ENCODE assay signal across 28 cellular contexts in the genomic region with DNA sequence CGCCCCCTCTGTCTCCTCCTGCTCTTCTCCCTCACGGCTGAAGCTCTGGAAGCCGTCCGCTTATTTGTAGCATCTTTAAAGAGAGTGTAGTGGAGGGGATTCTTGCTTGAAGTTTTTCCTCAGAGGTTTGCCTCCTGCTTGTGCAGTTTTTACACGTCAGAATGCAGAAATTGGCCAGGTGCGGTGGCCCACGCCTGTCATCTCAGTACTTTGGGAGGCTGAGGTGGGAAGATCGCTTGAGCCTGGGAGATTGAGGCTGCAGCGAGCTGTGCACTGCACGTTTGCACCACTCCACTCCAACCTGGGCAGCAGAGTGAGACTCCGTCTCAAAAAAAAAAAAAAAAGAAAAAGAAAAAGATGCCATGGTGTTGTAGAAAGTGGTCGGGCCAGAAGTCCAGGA.
"Had no signal": no experiment of that assay in that cellular context is flagged by ENCODE, and none has a peak within 500 bp of the region (broad histone marks: within the 10 kb centered on the region; RNA-seq: fewer than 3 reads in every experiment).

No MANE protein-coding gene starts in this region.

- H3K4me1 ChIP-seq: stomach, testis, tibial artery, transverse colon, upper lobe of left lung, upper lobe of right lung, uterus, vagina had no signal

- H3K9me3 ChIP-seq: stomach, suprapubic skin, testis, thoracic aorta, thyroid gland, tibial artery, tibial nerve, transverse colon, upper lobe of left lung, upper lobe of right lung, uterus, vagina had no signal

- H3K36me3 Mint-ChIP-seq: stimulated activated effector memory CD8-positive, alpha-beta T cell treated with anti-CD3 and anti-CD28 coated beads, Interleukin-12 subunit alpha, Interleukin-12 subunit beta, amount 100 ng/mL, for 72 hours; stimulated activated memory B cell treated with anti-CD40 and anti-IgM and Interleukin-4, amounts not matched to agents 10 μg/mL and 1 μg/mL and 100 μg/mL, for 72 hours; stimulated activated naive B cell treated with anti-CD40 and anti-IgM and Interleukin-4, amounts not matched to agents 10 μg/mL and 1 μg/mL and 100 μg/mL, for 72 hours had no signal

- H3K4me3 Mint-ChIP-seq: stimulated activated effector memory CD8-positive, alpha-beta T cell treated with anti-CD3 and anti-CD28 coated beads, Interleukin-12 subunit alpha, Interleukin-12 subunit beta, amount 100 ng/mL, for 72 hours; stimulated activated memory B cell treated with anti-CD40 and anti-IgM and Interleukin-4, amounts not matched to agents 10 μg/mL and 1 μg/mL and 100 μg/mL, for 72 hours; stimulated activated naive B cell treated with anti-CD40 and anti-IgM and Interleukin-4, amounts not matched to agents 10 μg/mL and 1 μg/mL and 100 μg/mL, for 72 hours; stimulated activated naive CD8-positive, alpha-beta T cell treated with anti-CD3 and anti-CD28 coated beads, Interleukin-15, amount 100 ng/mL, for 72 hours; stimulated activated naive CD8-positive, alpha-beta T cell treated with anti-CD3 and anti-CD28 coated beads, Interleukin-15, Interleukin-2, amounts not matched to agents 100 ng/mL and 50 ng/mL, for 24 hours; type B pancreatic cell had no signal

- DNase-seq: stimulated activated CD4-positive, alpha-beta T cell treated with anti-CD3 and anti-CD28 coated beads, Interleukin-2, amount 100 ng/mL, for 48 hours; stimulated activated CD4-positive, alpha-beta T cell treated with anti-CD3 and anti-CD28 coated beads, Interleukin-4, amount 100 ng/mL, for 1 hour; stimulated activated CD4-positive, alpha-beta T cell treated with anti-CD3 and anti-CD28 coated beads, Interleukin-4, amount 100 ng/mL, for 24 hours; stimulated activated CD4-positive, alpha-beta T cell treated with anti-CD3 and anti-CD28 coated beads, Interleukin-4, amount 100 ng/mL, for 4 hours; stimulated activated CD8-positive, alpha-beta memory T cell treated with anti-CD3 and anti-CD28 coated beads, Interleukin-4, amount 100 ng/mL, for 48 hours; stimulated activated naive B cell treated with anti-CD40 and anti-IgM and Interleukin-4, amounts not matched to agents 10 μg/mL and 1 μg/mL and 100 μg/mL, for 72 hours; stimulated activated naive CD4-positive, alpha-beta T cell; stimulated activated naive CD4-positive, alpha-beta T cell treated with Interleukin-2 at 50 U/mL for 16 hours; stimulated activated naive CD8-positive, alpha-beta T cell treated with anti-CD3 and anti-CD28 coated beads, Interleukin-15, amount 100 ng/mL, for 72 hours; stimulated activated naive CD8-positive, alpha-beta T cell treated with anti-CD3 and anti-CD28 coated beads, Interleukin-15, Interleukin-2, amounts not matched to agents 100 U/mL and 50 U/mL, for 24 hours; stomach; substantia nigra; testis; thyroid gland; tibial artery; transverse colon; trophoblast cell; upper lobe of left lung; upper lobe of right lung; uterus had no signal

- H3K27ac Mint-ChIP-seq: stimulated activated effector memory CD8-positive, alpha-beta T cell treated with anti-CD3 and anti-CD28 coated beads, Interleukin-12 subunit alpha, Interleukin-12 subunit beta, amount 100 ng/mL, for 72 hours; stimulated activated memory B cell treated with anti-CD40 and anti-IgM and Interleukin-4, amounts not matched to agents 10 μg/mL and 1 μg/mL and 100 μg/mL, for 72 hours; stimulated activated naive B cell treated with anti-CD40 and anti-IgM and Interleukin-4, amounts not matched to agents 10 μg/mL and 1 μg/mL and 100 μg/mL, for 72 hours; stimulated activated naive CD8-positive, alpha-beta T cell treated with anti-CD3 and anti-CD28 coated beads, Interleukin-15, amount 100 ng/mL, for 72 hours; stimulated activated naive CD8-positive, alpha-beta T cell treated with anti-CD3 and anti-CD28 coated beads, Interleukin-15, Interleukin-2, amounts not matched to agents 100 ng/mL and 50 ng/mL, for 24 hours; type B pancreatic cell had no signal

- H3K27me3 ChIP-seq: stomach, suprapubic skin, testis, thyroid gland, tibial artery, tibial nerve, transverse colon, upper lobe of left lung, upper lobe of right lung, uterus, vagina had no signal

- ATAC-seq: stimulated activated effector memory CD8-positive, alpha-beta T cell treated with anti-CD3 and anti-CD28 coated beads, Interleukin-12 subunit alpha, Interleukin-12 subunit beta, amount 100 ng/mL, for 72 hours; stimulated activated memory B cell treated with anti-CD40 and anti-IgM and Interleukin-4, amounts not matched to agents 10 μg/mL and 1 μg/mL and 100 μg/mL, for 72 hours; stimulated activated naive B cell treated with anti-CD40 and anti-IgM and Interleukin-4, amounts not matched to agents 10 μg/mL and 1 μg/mL and 100 μg/mL, for 72 hours; stimulated activated naive CD8-positive, alpha-beta T cell treated with anti-CD3 and anti-CD28 coated beads, Interleukin-15, amount 100 ng/mL, for 72 hours; stimulated activated naive CD8-positive, alpha-beta T cell treated with anti-CD3 and anti-CD28 coated beads, Interleukin-15, Interleukin-2, amounts not matched to agents 100 U/mL and 50 U/mL, for 24 hours; upper lobe of right lung had no signal

- H3K36me3 ChIP-seq: uterus had no signal

- H3K4me3 ChIP-seq: stomach, suprapubic skin, testis, thoracic aorta, thyroid gland, tibial artery, tibial nerve, transverse colon, upper lobe of left lung, upper lobe of right lung, uterus, vagina had no signal

- H3K27me3 Mint-ChIP-seq: stimulated activated naive B cell treated with anti-CD40 and anti-IgM and Interleukin-4, amounts not matched to agents 10 μg/mL and 1 μg/mL and 100 μg/mL, for 72 hours; type B pancreatic cell had no signal

- H3K9me3 Mint-ChIP-seq: stimulated activated effector memory CD8-positive, alpha-beta T cell treated with anti-CD3 and anti-CD28 coated beads, Interleukin-12 subunit alpha, Interleukin-12 subunit beta, amount 100 ng/mL, for 72 hours; stimulated activated memory B cell treated with anti-CD40 and anti-IgM and Interleukin-4, amounts not matched to agents 10 μg/mL and 1 μg/mL and 100 μg/mL, for 72 hours; stimulated activated naive B cell treated with anti-CD40 and anti-IgM and Interleukin-4, amounts not matched to agents 10 μg/mL and 1 μg/mL and 100 μg/mL, for 72 hours; stimulated activated naive CD8-positive, alpha-beta T cell treated with anti-CD3 and anti-CD28 coated beads, Interleukin-15, amount 100 ng/mL, for 72 hours; stimulated activated naive CD8-positive, alpha-beta T cell treated with anti-CD3 and anti-CD28 coated beads, Interleukin-15, Interleukin-2, amounts not matched to agents 100 ng/mL and 50 ng/mL, for 24 hours; type B pancreatic cell had no signal

- H3K4me1 Mint-ChIP-seq: stimulated activated effector memory CD8-positive, alpha-beta T cell treated with anti-CD3 and anti-CD28 coated beads, Interleukin-12 subunit alpha, Interleukin-12 subunit beta, amount 100 ng/mL, for 72 hours; stimulated activated naive B cell treated with anti-CD40 and anti-IgM and Interleukin-4, amounts not matched to agents 10 μg/mL and 1 μg/mL and 100 μg/mL, for 72 hours; stimulated activated naive CD8-positive, alpha-beta T cell treated with anti-CD3 and anti-CD28 coated beads, Interleukin-15, amount 100 ng/mL, for 72 hours had no signal

- H3K27ac ChIP-seq: stomach, suprapubic skin, testis, thoracic aorta, thyroid gland, tibial artery, tibial nerve, transverse colon, upper lobe of left lung, upper lobe of right lung, uterus, vagina had no signal
